1 cellular context compared by ENCODE assay signal in the genomic region with DNA sequence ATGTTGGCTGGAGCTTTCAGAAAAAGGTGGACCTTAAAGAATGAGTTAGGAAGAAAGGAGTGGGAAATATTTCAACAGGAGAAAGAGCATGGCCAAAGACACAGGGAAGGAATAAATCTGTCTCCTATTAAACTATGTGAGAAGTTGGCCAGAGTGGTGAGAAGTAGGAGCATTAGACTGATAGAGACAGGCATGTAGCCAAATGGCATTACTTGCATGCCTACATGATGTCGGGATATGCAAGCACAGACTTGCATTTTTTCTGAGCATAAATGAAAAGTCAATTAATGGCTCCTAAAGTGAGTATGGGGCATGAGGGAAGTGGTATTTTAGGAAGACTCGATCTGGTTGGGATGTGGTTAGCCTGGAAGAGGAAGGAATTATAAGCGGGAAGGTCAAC.
A peak's percentile ranks its signal among the peaks of the same experiment; 100 is the strongest.
TF ChIP-seq lines count a peak whose summit lies in the region.

No MANE protein-coding gene starts in this region.

TF ChIP-seq in HEK293, 187 proteins besides CTCF, POLR2A, EP300 and RAD21:
- TF ChIP-seq, protein P1, sequence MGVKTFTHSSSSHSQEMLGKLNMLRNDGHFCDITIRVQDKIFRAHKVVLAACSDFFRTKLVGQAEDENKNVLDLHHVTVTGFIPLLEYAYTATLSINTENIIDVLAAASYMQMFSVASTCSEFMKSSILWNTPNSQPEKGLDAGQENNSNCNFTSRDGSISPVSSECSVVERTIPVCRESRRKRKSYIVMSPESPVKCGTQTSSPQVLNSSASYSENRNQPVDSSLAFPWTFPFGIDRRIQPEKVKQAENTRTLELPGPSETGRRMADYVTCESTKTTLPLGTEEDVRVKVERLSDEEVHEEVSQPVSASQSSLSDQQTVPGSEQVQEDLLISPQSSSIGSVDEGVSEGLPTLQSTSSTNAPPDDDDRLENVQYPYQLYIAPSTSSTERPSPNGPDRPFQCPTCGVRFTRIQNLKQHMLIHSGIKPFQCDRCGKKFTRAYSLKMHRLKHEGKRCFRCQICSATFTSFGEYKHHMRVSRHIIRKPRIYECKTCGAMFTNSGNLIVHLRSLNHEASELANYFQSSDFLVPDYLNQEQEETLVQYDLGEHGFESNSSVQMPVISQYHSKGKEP (tag by site-specific recombination; IDR thresholded peaks at IDR 0.05) = peak; percentile 91
- TF ChIP-seq ZNF558 (tag by site-specific recombination; IDR thresholded peaks at IDR 0.05) (peak; percentile 42; the same call in 1 of the 2 replicates), ZIC2 (tag by site-specific recombination; IDR thresholded peaks at IDR 0.05) (no peak), YY2 (tag by site-specific recombination; IDR thresholded peaks at IDR 0.05) (no peak), ZNF366 (tag by site-specific recombination; conservative IDR thresholded peaks at IDR 0.05) (0 out of 2 replicates have a peak, but pooled peaks have one; percentile 10), ZNF335 (tag by site-specific recombination; conservative IDR thresholded peaks at IDR 0.05) (0 out of 2 replicates have a peak, but pooled peaks have one; percentile 28)
